17 cellular contexts compared by ENCODE assay signal in the genomic region with DNA sequence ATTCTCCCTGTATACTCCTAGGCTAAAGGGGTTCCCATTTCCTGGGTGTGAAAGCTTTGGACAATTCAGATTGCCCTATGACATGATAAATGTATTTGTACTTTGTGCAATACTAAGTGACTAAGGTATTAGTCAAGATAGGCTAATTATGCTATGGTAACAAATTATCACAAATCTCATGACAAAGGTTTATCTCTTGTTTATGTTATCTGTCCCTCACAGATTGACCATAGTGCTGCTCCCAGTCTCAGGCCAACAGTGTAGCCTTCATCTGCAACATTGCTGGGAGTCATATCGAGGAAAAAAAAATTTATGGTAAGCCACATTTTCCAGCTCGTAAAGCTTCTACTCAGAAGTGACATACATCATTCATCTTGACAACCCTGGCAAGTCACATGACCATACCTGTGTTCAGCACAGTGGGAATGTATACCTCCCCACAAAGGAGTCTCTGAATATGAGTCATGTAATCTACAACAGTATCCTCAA.
A peak's percentile ranks its signal among the peaks of the same experiment; 100 is the strongest.
DNase-seq lines count a peak whose midpoint lies in the region; ATAC-seq and TF ChIP-seq lines count a peak whose summit lies in the region.
"Had no signal": no experiment of that assay in that cellular context is flagged by ENCODE, and none has a peak within 500 bp of the region (broad histone marks: within the 10 kb centered on the region; RNA-seq: fewer than 3 reads in every experiment).

No MANE protein-coding gene starts in this region.

- H3K27ac ChIP-seq in hepatocyte, result no peak overlapping the region
- H3K27ac ChIP-seq: BLaER1 treated with 17β-estradiol and CSF1 and Interleukin-3, amounts not matched to agents 10 nM and 100 nM; SJSA1 had no signal

- no peaks in the 10 kb centered on the region for H3K79me2 ChIP-seq in hepatocyte

- no peaks in the 10 kb centered on the region for H3K9me2 ChIP-seq in hepatocyte (replicated peaks; ENCODE audit: insufficient read depth)

- TF ChIP-seq CTCF in hepatocyte (IDR thresholded peaks at IDR 0.05; ENCODE audit: poor library complexity), result no peak
- TF ChIP-seq CTCF in mucosa of descending colon (IDR thresholded peaks at IDR 0.05), result no peak

- H3K9me3 ChIP-seq in hepatocyte (ENCODE audit: low read depth) (no peaks in the 10 kb centered on the region), mucosa of descending colon (no peaks in the 10 kb centered on the region)
- H3K9me3 ChIP-seq: BLaER1 treated with 17β-estradiol and CSF1 and Interleukin-3, amounts not matched to agents 10 nM and 100 nM; SJSA1 had no signal

- DNase-seq in NCI-H1417 (lab: John Stamatoyannopoulos, UW) (peak in 2 of 3 experiments; percentile 35 to 68), NCI-H1417 treated with DMSO at 0.1 percent for 48 hours (lab: John Stamatoyannopoulos, UW) (no peak), LoVo (ENCODE audit: low spot score) (peak; percentile 2), SW480 (ENCODE audit: low spot score) (peak; percentile 39), hepatocyte (ENCODE audit: low spot score) (peak; percentile 38), mucosa of descending colon (no peak)
- DNase-seq in activated CD4-positive, CD25-positive, alpha-beta regulatory T cell treated with anti-CD3 and anti-CD28 coated beads, Interleukin-2, amount 50 U/mL, for 72 hours, result no peak
- DNase-seq: HFFc6, IMR-90, NCI-H146, NCI-H2081 treated with DMSO at 0.1 percent for 48 hours, NCI-H2227 treated with DMSO at 0.1 percent for 48 hours, NCI-H524 had no signal

- H3K27me3 ChIP-seq in hepatocyte, result no peaks in the 10 kb centered on the region
- H3K27me3 ChIP-seq: BLaER1 treated with 17β-estradiol and CSF1 and Interleukin-3, amounts not matched to agents 10 nM and 100 nM; SJSA1 had no signal

- ATAC-seq in mucosa of descending colon, result no peak
- no peak for ATAC-seq in HG03460 (IDR thresholded peaks at IDR 0.05; ENCODE audit: unreplicated experiment)
- ATAC-seq: GM23338 had no signal

- no peak overlapping the region for H3K4me3 ChIP-seq in hepatocyte
- H3K4me3 ChIP-seq in mucosa of descending colon, result no peak overlapping the region
- H3K4me3 ChIP-seq: BLaER1 treated with 17β-estradiol and CSF1 and Interleukin-3, amounts not matched to agents 10 nM and 100 nM; GM23338; SJSA1 had no signal

- H3K4me1 ChIP-seq in hepatocyte (ENCODE audit: insufficient read depth) (no peaks in the 10 kb centered on the region), mucosa of descending colon (ENCODE audit: low read depth) (no peaks in the 10 kb centered on the region)
- H3K4me1 ChIP-seq: SJSA1 had no signal

- intact Hi-C loops in mucosa of descending colon (cut with DNase I, micrococcal nuclease), result no loop called here

- H2AFZ ChIP-seq in hepatocyte, result no peak overlapping the region
- H2AFZ ChIP-seq: GM23338 had no signal

- no peak overlapping the region for H3K4me2 ChIP-seq in hepatocyte
- H3K4me2 ChIP-seq: GM23338 had no signal

- H4K20me1 ChIP-seq in hepatocyte (ENCODE audit: insufficient read depth, poor library complexity, severe bottlenecking), result no peaks in the 10 kb centered on the region
- H4K20me1 ChIP-seq: BLaER1 treated with 17β-estradiol and CSF1 and Interleukin-3, amounts not matched to agents 10 nM and 100 nM had no signal

- H3K36me3 ChIP-seq in hepatocyte (replicated peaks; ENCODE audit: insufficient read depth, low read depth) (no peaks in the 10 kb centered on the region), mucosa of descending colon (ENCODE audit: low read depth) (no peaks in the 10 kb centered on the region)
- H3K36me3 ChIP-seq: BLaER1 treated with 17β-estradiol and CSF1 and Interleukin-3, amounts not matched to agents 10 nM and 100 nM; SJSA1 had no signal

- whole genome bisulfite sequencing in hepatocyte (ENCODE audit: low lambda C conversion rate, missing lambda C conversion rate), result 65% methylated on average over 2 of the region's 2 CpGs

Comparison
In these comparisons a context has a peak if more than half of its experiments do, and no peak if none do; other contexts are left out.
1. DNase-seq: peak in NCI-H1417 (2 of 3), LoVo (single experiment), SW480 (single experiment) and hepatocyte (single experiment); none in NCI-H1417 treated with DMSO at 0.1 percent for 48 hours (single experiment), activated CD4-positive, CD25-positive, alpha-beta regulatory T cell treated with anti-CD3 and anti-CD28 coated beads, Interleukin-2, amount 50 U/mL, for 72 hours (single experiment) and mucosa of descending colon (0 of 3).